Comparison of ENCODE assay signal across 8 cellular contexts in genomic region chr15:70854669-70854976, GRCh38. TPM values are rescaled to one million over a fixed set of nuclear protein-coding genes. Genes with fewer than 3 reads are reported as not detected.
DNase-seq lines count a peak whose midpoint lies in the region; TF ChIP-seq lines count a peak whose summit lies in the region.

No MANE protein-coding gene starts in this region.

- no peak overlapping the region for H3K27ac ChIP-seq in mesendoderm (ENCODE audit: low read depth, low read length)

- no peak overlapping the region for H3K4ac ChIP-seq in mesendoderm (ENCODE audit: low read depth, low read length)

- peak overlapping the region; percentile 45 for H3K4me2 ChIP-seq in mesendoderm (ENCODE audit: low read length)

- H2BK15ac ChIP-seq in mesendoderm (replicated peaks; ENCODE audit: low read depth) = no peak overlapping the region

- H3K36me3 ChIP-seq in mesendoderm (ENCODE audit: control insufficient read depth, insufficient read depth, low read length) = no peaks in the 10 kb centered on the region

- H3K4me3 ChIP-seq in LNCaP clone FGC (ENCODE audit: low read depth, low read length) (peak overlapping the region; percentile 56), choroid plexus epithelial cell (ENCODE audit: low read depth, low read length) (peak overlapping the region; percentile 91), mesendoderm (ENCODE audit: low read length) (no peak overlapping the region)

- H3K18ac ChIP-seq in mesendoderm (ENCODE audit: low read length) = peak overlapping the region; percentile 42

- H3K27me3 ChIP-seq in mesendoderm (ENCODE audit: insufficient read depth, low read length, poor library complexity) = no peaks in the 10 kb centered on the region

- no peak overlapping the region for H4K8ac ChIP-seq in mesendoderm (ENCODE audit: low read depth, low read length)

- DNase-seq in AG20443 (ENCODE audit: low spot score) = peak; percentile 27
- DNase-seq in LNCaP clone FGC (ENCODE audit: low read depth) = no peak
- DNase-seq in choroid plexus epithelial cell (ENCODE audit: low read depth) = peak; percentile 72
- DNase-seq in mesendoderm = peak; percentile 63
- no peak for DNase-seq in NCI-H146 (lab: John Stamatoyannopoulos, UW)
- DNase-seq in NCI-H187 treated with DMSO at 0.1 percent for 48 hours (lab: John Stamatoyannopoulos, UW) = no peak
- no peak for DNase-seq in NCI-H748 (lab: John Stamatoyannopoulos, UW; ENCODE audit: unreplicated experiment)
- no peak for DNase-seq in NCI-H82 treated with DMSO at 0.1 percent for 48 hours (lab: John Stamatoyannopoulos, UW; ENCODE audit: unreplicated experiment)

- no peak for TF ChIP-seq CTCF in LNCaP clone FGC (IDR thresholded peaks at IDR 0.05; ENCODE audit: control insufficient read depth, extremely low read depth, insufficient read depth)
- peak; percentile 30 for TF ChIP-seq CTCF in choroid plexus epithelial cell (conservative IDR thresholded peaks at IDR 0.05; ENCODE audit: low read depth, low read length)

- no peak overlapping the region for H4K5ac ChIP-seq in mesendoderm (ENCODE audit: low read length)

- H3K79me1 ChIP-seq in mesendoderm (ENCODE audit: low read length) = peaks cover 2% of the 10 kb centered on the region

- peak overlapping the region; percentile 93 for H3K56ac ChIP-seq in mesendoderm (ENCODE audit: low read length)

- no CpG with 5 or more reads among the region's 4 CpGs for WGBS in mesendoderm (ENCODE audit: extremely low coverage, insufficient coverage, low lambda C conversion rate)

- H3K23ac ChIP-seq in mesendoderm (ENCODE audit: low read length) = no peak overlapping the region

- H2BK120ac ChIP-seq in mesendoderm (ENCODE audit: low read depth, low read length) = no peak overlapping the region

- peak overlapping the region; percentile 83 for H3K9ac ChIP-seq in mesendoderm (ENCODE audit: low read length)

- H3K79me2 ChIP-seq in mesendoderm (ENCODE audit: control insufficient read depth, insufficient read depth, low read length) = peaks cover 1% of the 10 kb centered on the region

- H2AK5ac ChIP-seq in mesendoderm (ENCODE audit: low read length) = no peak overlapping the region

- H2BK5ac ChIP-seq in mesendoderm (ENCODE audit: low read length) = no peak overlapping the region

- no peaks in the 10 kb centered on the region for H3K4me1 ChIP-seq in mesendoderm (ENCODE audit: control insufficient read depth, low read depth, low read length)

RNA-seq across cellular contexts. Expression of gene LARP6, which starts 0.7 kb away (rescaled TPM):
- 17.5 TPM for polyA plus RNA-seq in mesendoderm (2013, experiment 1 of 2)
- polyA plus RNA-seq in mesendoderm (2013, experiment 2 of 2) = 17.6 TPM

RNA-seq across cellular contexts. Expression of gene THAP10, which starts 37.6 kb away (rescaled TPM):
- 3.1 TPM for polyA plus RNA-seq in mesendoderm (2013, experiment 1 of 2)
- 3.6 TPM for polyA plus RNA-seq in mesendoderm (2013, experiment 2 of 2)

RNA-seq across cellular contexts. Expression of gene LRRC49, which starts 38.0 kb away (rescaled TPM):
- polyA plus RNA-seq in mesendoderm (2013, experiment 1 of 2) = 5.2 TPM
- polyA plus RNA-seq in mesendoderm (2013, experiment 2 of 2) = 5.2 TPM

Comparison
In these comparisons a context has a peak if more than half of its experiments do, and no peak if none do; other contexts are left out.
1. DNase-seq: peak in AG20443 (single experiment), choroid plexus epithelial cell (single experiment) and mesendoderm (single experiment); none in LNCaP clone FGC (single experiment), NCI-H146 (single experiment), NCI-H187 treated with DMSO at 0.1 percent for 48 hours (single experiment), NCI-H748 (single experiment) and NCI-H82 treated with DMSO at 0.1 percent for 48 hours (single experiment).